ENCODE assay signal across 24 cellular contexts in genomic region chr6:44007818-44008660, GRCh38.
A peak's percentile ranks its signal among the peaks of the same experiment; 100 is the strongest.
DNase-seq lines count a peak whose midpoint lies in the region; ATAC-seq and TF ChIP-seq lines count a peak whose summit lies in the region.
"Had no signal": no experiment of that assay in that cellular context is flagged by ENCODE, and none has a peak within 500 bp of the region (broad histone marks: within the 10 kb centered on the region; RNA-seq: fewer than 3 reads in every experiment).

No MANE protein-coding gene starts in this region.

- POLR2A ChIA-PET in A673 (lab: Charles Lee; ENCODE audit: low non-redundant PET), result interaction anchor here (0.6 kb wide), 1 partner anchor 167 kb away, joined by 3 read pairs; no protein-coding TSS in a partner anchor

- H3K9ac ChIP-seq in BLaER1 treated with 17β-estradiol and CSF1 and Interleukin-3, amounts not matched to agents 10 nM and 100 nM, result no peak overlapping the region

- no peaks in the 10 kb centered on the region for H3K36me3 ChIP-seq in A673 (ENCODE audit: insufficient read depth, low read length, poor library complexity, severe bottlenecking)
- peaks cover 0 to 5% (median 0%) of the 10 kb centered on the region in 11 experiments; a peak in 3 of 22 replicates for H3K36me3 ChIP-seq in BLaER1 treated with 17β-estradiol and CSF1 and Interleukin-3, amounts not matched to agents 10 nM and 100 nM
- H3K36me3 ChIP-seq in transverse colon, result no peaks in the 10 kb centered on the region
- H3K36me3 ChIP-seq in osteoblast (ENCODE audit: insufficient read depth, low read length), result no peaks in the 10 kb centered on the region
- H3K36me3 ChIP-seq: left lung, thyroid gland had no signal

- TF ChIP-seq EP300 in transverse colon (IDR thresholded peaks at IDR 0.05; ENCODE audit: low read depth), result no peak

- CTCF ChIA-PET in A673 (lab: Charles Lee), result no interaction called here

- H3K4me3 ChIP-seq in A673 (ENCODE audit: low read depth, low read length, poor library complexity, severe bottlenecking) (no peak overlapping the region), transverse colon (no peak overlapping the region), osteoblast (ENCODE audit: insufficient read depth, low read length) (no peak overlapping the region)
- H3K4me3 ChIP-seq in BLaER1 treated with 17β-estradiol and CSF1 and Interleukin-3, amounts not matched to agents 10 nM and 100 nM, result no peak overlapping the region
- H3K4me3 ChIP-seq: GM12878, left lung, mucosa of descending colon, psoas muscle, thyroid gland had no signal

- H3K4me1 ChIP-seq in A673 (ENCODE audit: insufficient read depth, low read length, poor library complexity, severe bottlenecking), result peaks cover 50% of the 10 kb centered on the region
- H3K4me1 ChIP-seq in BLaER1 treated with 17β-estradiol and CSF1 and Interleukin-3, amounts not matched to agents 10 nM and 100 nM, result peaks cover 42 to 98% (median 82%) of the 10 kb centered on the region in 10 experiments
- H3K4me1 ChIP-seq in transverse colon, result peaks cover 2 to 5% (median 2%) of the 10 kb centered on the region in 4 donors
- H3K4me1 ChIP-seq in osteoblast (ENCODE audit: insufficient read depth, low read length), result peaks cover 45% of the 10 kb centered on the region

- DNase-seq in A673 (ENCODE audit: low spot score) (no peak), mesenteric fat pad (ENCODE audit: low spot score) (peak; percentile 62), transverse colon (no peak), osteoblast (ENCODE audit: insufficient read length, low spot score, missing footprints) (no peak), AML-193 (lab: John Stamatoyannopoulos, UW) (no peak)
- DNase-seq: activated CD4-positive, alpha-beta T cell treated with anti-CD3 and anti-CD28 coated beads, Interleukin-2, amount 50 U/mL, for 48 hours; activated T-cell treated with anti-CD3 and anti-CD28 coated beads, Interleukin-2, amount 50 U/mL, for 4 hours; anterior cingulate cortex; DMS79; left lung; mucosa of descending colon; NCI-H1436; NCI-H510A; NK-92 treated with Interleukin-12 subunit alpha and Interleukin-12 subunit beta, amount 100 ng/mL, for 24 hours; small intestine; stimulated activated naive B cell treated with anti-CD40 and anti-IgM and Interleukin-4, amounts not matched to agents 10 μg/mL and 1 μg/mL and 100 μg/mL, for 72 hours; thyroid gland had no signal

- in situ Hi-C loops in transverse colon (cut with MboI; ENCODE audit: low pct_ligation_motif_present in 1 of 4, low pct_unique_long_range_greater_than_20kb in 1 of 4, low sequenced_read_pairs in 3 of 4), result no loop called here

- intact Hi-C loops in A673 (cut with micrococcal nuclease; ENCODE audit: unreplicated experiment), result no loop called here
- intact Hi-C loops in transverse colon (cut with DNase I; ENCODE audit: low total_unique reads), result no loop called here

- no peaks in the 10 kb centered on the region for H3K9me3 ChIP-seq in A673 (ENCODE audit: low read depth, low read length, poor library complexity, severe bottlenecking)
- H3K9me3 ChIP-seq in BLaER1 treated with 17β-estradiol and CSF1 and Interleukin-3, amounts not matched to agents 10 nM and 100 nM (replicated peaks in 1 of 11), result peaks cover 0 to 12% (median 9%) of the 10 kb centered on the region in 11 experiments; a peak in 20 of 22 replicates
- H3K9me3 ChIP-seq in transverse colon, result no peaks in the 10 kb centered on the region
- peaks cover 6% of the 10 kb centered on the region for H3K9me3 ChIP-seq in osteoblast (ENCODE audit: low read depth, low read length)
- H3K9me3 ChIP-seq: mucosa of descending colon, psoas muscle, thyroid gland had no signal

- H3K27me3 ChIP-seq in A673 (replicated peaks; ENCODE audit: insufficient read depth, low read depth, low read length, poor library complexity) (no peaks in the 10 kb centered on the region), transverse colon (peaks cover 11% of the 10 kb centered on the region), osteoblast (ENCODE audit: insufficient read depth, low read length) (no peaks in the 10 kb centered on the region)
- peaks cover 17 to 25% (median 19%) of the 10 kb centered on the region in 11 experiments for H3K27me3 ChIP-seq in BLaER1 treated with 17β-estradiol and CSF1 and Interleukin-3, amounts not matched to agents 10 nM and 100 nM
- H3K27me3 ChIP-seq: thyroid gland had no signal

- peaks cover 0 to 13% (median 0%) of the 10 kb centered on the region in 11 experiments; a peak in 1 of 22 replicates for H4K20me1 ChIP-seq in BLaER1 treated with 17β-estradiol and CSF1 and Interleukin-3, amounts not matched to agents 10 nM and 100 nM
- no peaks in the 10 kb centered on the region for H4K20me1 ChIP-seq in osteoblast (ENCODE audit: insufficient read depth, low read length)

- H3K27ac ChIP-seq in A673 (ENCODE audit: low read depth, low read length, poor library complexity, severe bottlenecking) (peak overlapping the region; percentile 11), transverse colon (no peak overlapping the region), osteoblast (ENCODE audit: low read depth, low read length) (no peak overlapping the region)
- peak overlapping the region in 3 of 11 experiments; percentile 15 to 16 (median 16); a peak in 2 of 22 replicates for H3K27ac ChIP-seq in BLaER1 treated with 17β-estradiol and CSF1 and Interleukin-3, amounts not matched to agents 10 nM and 100 nM
- H3K27ac ChIP-seq: epithelial cell of prostate, left lung had no signal

- TF ChIP-seq CTCF in A673 (conservative IDR thresholded peaks at IDR 0.05; ENCODE audit: low read depth, low read length) (no peak), transverse colon (IDR thresholded peaks at IDR 0.05) (no peak), osteoblast (IDR thresholded peaks at IDR 0.05; ENCODE audit: extremely low read depth, low read depth, low read length) (no peak)

- BruUV-seq in A673 (replicated peaks; lab: Mats Ljungman, UMichigan), result no TSS peak

- peak overlapping the region in 8 of 11 experiments; percentile 2 to 92 (median 27); a peak in 13 of 22 replicates for H3K4me2 ChIP-seq in BLaER1 treated with 17β-estradiol and CSF1 and Interleukin-3, amounts not matched to agents 10 nM and 100 nM
- no peak overlapping the region for H3K4me2 ChIP-seq in osteoblast (ENCODE audit: insufficient read depth, low read length)

- WGBS in transverse colon (ENCODE audit: low coverage in 1 of 2), 2 donors, result 82 to 87% methylated on average over 3 to 15 of the region's 15 CpGs

- ATAC-seq in HG03280 (IDR thresholded peaks at IDR 0.05; ENCODE audit: unreplicated experiment), result no peak
- ATAC-seq: activated T-cell treated with anti-CD3 and anti-CD28 coated beads, Interleukin-2, amount 50 U/mL, for 4 hours; GM12878; left lung; mucosa of descending colon; psoas muscle; SK-N-SH treated with all-trans-retinoic acid at 6 μM for 48 hours; stimulated activated naive B cell treated with anti-CD40 and anti-IgM and Interleukin-4, amounts not matched to agents 10 μg/mL and 1 μg/mL and 100 μg/mL, for 72 hours had no signal

- no peaks in the 10 kb centered on the region for H3K79me2 ChIP-seq in osteoblast (ENCODE audit: insufficient read depth, low read length)

- TF ChIP-seq POLR2A in Raji (IDR thresholded peaks at IDR 0.05; ENCODE audit: insufficient read depth, low read depth, low read length) (peak; percentile 24; the same call in 1 of the 2 replicates), transverse colon (IDR thresholded peaks at IDR 0.05) (no peak)

- H2AFZ ChIP-seq in osteoblast (ENCODE audit: low read length), result no peak overlapping the region
